ENCODE assay signal across 26 cellular contexts in the genomic region with DNA sequence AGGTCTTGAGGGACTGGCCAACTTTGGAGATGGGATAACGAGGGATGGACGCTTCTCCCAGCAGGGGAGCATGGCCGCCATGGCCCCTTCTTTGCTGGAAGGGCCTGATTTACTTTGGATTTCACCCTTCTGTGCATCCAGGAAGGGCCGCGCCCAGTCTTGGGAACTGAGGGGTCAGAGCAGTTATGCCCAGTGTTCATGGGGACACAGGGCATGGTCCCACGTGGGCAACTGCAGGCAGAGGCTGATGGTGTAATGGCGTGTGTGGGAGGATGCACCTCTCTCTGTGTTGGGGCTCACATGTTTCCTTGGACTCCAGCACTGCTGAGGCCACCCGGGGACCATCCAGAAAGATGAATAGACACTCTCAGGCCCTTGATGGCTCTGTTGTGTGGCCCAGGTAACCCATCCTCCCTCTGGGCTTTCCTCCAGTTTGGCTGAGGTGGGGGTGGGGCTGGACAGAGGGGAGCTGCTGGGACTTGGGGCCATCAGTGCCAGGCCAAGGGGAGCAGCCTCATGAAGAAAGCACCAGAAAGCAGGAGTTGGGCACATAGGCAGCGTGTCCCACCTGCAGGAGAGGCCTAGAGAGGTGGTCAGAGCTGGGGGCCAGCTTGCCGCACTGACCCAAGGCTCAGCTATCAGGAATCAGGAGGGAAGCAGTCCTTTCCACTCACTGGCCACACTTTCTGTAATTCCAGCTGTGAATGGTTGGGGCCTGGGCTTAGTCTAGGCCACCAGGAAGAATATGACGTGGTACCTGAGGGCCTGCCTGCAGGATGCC.
"Had no signal": no experiment of that assay in that cellular context is flagged by ENCODE, and none has a peak within 500 bp of the region (broad histone marks: within the 10 kb centered on the region; RNA-seq: fewer than 3 reads in every experiment).

No MANE protein-coding gene starts in this region.

- H3K27ac Mint-ChIP-seq: memory B cell; natural killer cell treated with Interleukin-12 subunit alpha and Interleukin-12 subunit beta and Interleukin-15 and Interleukin-18, amount 100 ng/mL, for 72 hours; neural progenitor cell; stimulated activated naive B cell treated with anti-CD40 and anti-IgM and Interleukin-4, amounts not matched to agents 10 μg/mL and 1 μg/mL and 100 μg/mL, for 72 hours had no signal

- H3K4me1 ChIP-seq: colonic mucosa, heart left ventricle, left ventricle myocardium inferior, lower lobe of right lung, neural progenitor cell, parathyroid adenoma, psoas muscle had no signal

- DNase-seq: colonic mucosa; effector CD8-positive, alpha-beta T cell; heart left ventricle; hippocampal formation; left ventricle myocardium inferior; lower lobe of right lung; midbrain; occipital lobe; psoas muscle; retina; stimulated activated CD4-positive, alpha-beta T cell treated with anti-CD3 and anti-CD28 coated beads, Interleukin-2, amount 100 ng/mL, for 24 hours; stimulated activated CD4-positive, alpha-beta T cell treated with anti-CD3 and anti-CD28 coated beads, Interleukin-4, amount 100 ng/mL, for 4 hours; stimulated activated naive B cell treated with anti-CD40 and anti-IgM and Interleukin-4, amounts not matched to agents 10 μg/mL and 1 μg/mL and 100 μg/mL, for 72 hours; stimulated activated naive CD8-positive, alpha-beta T cell treated with anti-CD3 and anti-CD28 coated beads, Interleukin-15, amount 100 ng/mL, for 72 hours; substantia nigra; trophoblast cell had no signal

- H3K9me3 Mint-ChIP-seq: natural killer cell treated with Interleukin-12 subunit alpha and Interleukin-12 subunit beta and Interleukin-15 and Interleukin-18, amount 100 ng/mL, for 72 hours had no signal

- H3K9ac ChIP-seq: neural progenitor cell, parathyroid adenoma had no signal

- H3K36me3 ChIP-seq: colonic mucosa, heart left ventricle, left ventricle myocardium inferior, lower lobe of right lung, neural progenitor cell, thoracic aorta had no signal

- H3K36me3 Mint-ChIP-seq: memory B cell; natural killer cell treated with Interleukin-12 subunit alpha and Interleukin-12 subunit beta and Interleukin-15 and Interleukin-18, amount 100 ng/mL, for 72 hours; neural progenitor cell had no signal

- H3K4me1 Mint-ChIP-seq: memory B cell; stimulated activated naive B cell treated with anti-CD40 and anti-IgM and Interleukin-4, amounts not matched to agents 10 μg/mL and 1 μg/mL and 100 μg/mL, for 72 hours; stimulated activated naive CD8-positive, alpha-beta T cell treated with anti-CD3 and anti-CD28 coated beads, Interleukin-15, amount 100 ng/mL, for 72 hours had no signal

- H3K4me3 Mint-ChIP-seq: memory B cell; natural killer cell treated with Interleukin-12 subunit alpha and Interleukin-12 subunit beta and Interleukin-15 and Interleukin-18, amount 100 ng/mL, for 72 hours; neural progenitor cell; stimulated activated naive B cell treated with anti-CD40 and anti-IgM and Interleukin-4, amounts not matched to agents 10 μg/mL and 1 μg/mL and 100 μg/mL, for 72 hours; stimulated activated naive CD8-positive, alpha-beta T cell treated with anti-CD3 and anti-CD28 coated beads, Interleukin-15, amount 100 ng/mL, for 72 hours had no signal

- H2AFZ ChIP-seq: neural progenitor cell, parathyroid adenoma had no signal

- H3K27ac ChIP-seq: colonic mucosa, heart left ventricle, left ventricle myocardium inferior, lower lobe of right lung, neural progenitor cell, parathyroid adenoma, psoas muscle, thoracic aorta had no signal

- H3K4me3 ChIP-seq: colonic mucosa, heart left ventricle, left ventricle myocardium inferior, lower lobe of right lung, neural progenitor cell, psoas muscle, thoracic aorta had no signal

- H3K4me2 ChIP-seq: neural progenitor cell had no signal

- FAIRE-seq: endometrium, frontal cortex, urothelium cell line had no signal

- H3K27me3 ChIP-seq: colonic mucosa, neural progenitor cell had no signal

- H3K9me3 ChIP-seq: colonic mucosa, lower lobe of right lung, psoas muscle had no signal

- ATAC-seq: esophagus mucosa; heart left ventricle; lower lobe of right lung; psoas muscle; sciatic nerve; stimulated activated naive B cell treated with anti-CD40 and anti-IgM and Interleukin-4, amounts not matched to agents 10 μg/mL and 1 μg/mL and 100 μg/mL, for 72 hours; stimulated activated naive CD8-positive, alpha-beta T cell treated with anti-CD3 and anti-CD28 coated beads, Interleukin-15, amount 100 ng/mL, for 72 hours had no signal

- H3K79me2 ChIP-seq: parathyroid adenoma had no signal
